ENCODE assay signal across 9 cellular contexts in genomic region chr6:29977425-29977727, GRCh38. TPM values are rescaled to one million over a fixed set of nuclear protein-coding genes. Genes with fewer than 3 reads are reported as not detected.
A peak's percentile ranks its signal among the peaks of the same experiment; 100 is the strongest.
DNase-seq lines count a peak whose midpoint lies in the region; ATAC-seq, FAIRE-seq and TF ChIP-seq lines count a peak whose summit lies in the region.
"Had no signal": no experiment of that assay in that cellular context is flagged by ENCODE, and none has a peak within 500 bp of the region (broad histone marks: within the 10 kb centered on the region; RNA-seq: fewer than 3 reads in every experiment).

No MANE protein-coding gene starts in this region.

- peaks cover 2% of the 10 kb centered on the region for H3K36me3 Mint-ChIP-seq in activated naive CD4-positive, alpha-beta T cell treated with anti-CD3 and anti-CD28 coated beads, Interleukin-2, amount 10 ng/mL, durations not matched to agents 7 days and 5 days

- peak overlapping the region; percentile 69 for H3K56ac ChIP-seq in mesendoderm (ENCODE audit: low read length)

- no peak for TF ChIP-seq EP300 in transverse colon (IDR thresholded peaks at IDR 0.05; ENCODE audit: low read depth)

- no peak for ATAC-seq in GM19035 (IDR thresholded peaks at IDR 0.05; ENCODE audit: unreplicated experiment)

- no peak overlapping the region for H3K27ac Mint-ChIP-seq in activated naive CD4-positive, alpha-beta T cell treated with anti-CD3 and anti-CD28 coated beads, Interleukin-2, amount 10 ng/mL, durations not matched to agents 7 days and 5 days

- no peaks in the 10 kb centered on the region for H3K9me3 ChIP-seq in transverse colon

- H3K27me3 Mint-ChIP-seq in activated naive CD4-positive, alpha-beta T cell treated with anti-CD3 and anti-CD28 coated beads, Interleukin-2, amount 10 ng/mL, durations not matched to agents 7 days and 5 days = peaks cover 76% of the 10 kb centered on the region

- in situ Hi-C loops in transverse colon (cut with MboI; ENCODE audit: low pct_ligation_motif_present in 1 of 4, low pct_unique_long_range_greater_than_20kb in 1 of 4, low sequenced_read_pairs in 3 of 4) = no loop called here

- no peak overlapping the region for H3K18ac ChIP-seq in mesendoderm (ENCODE audit: low read length)

- no peak overlapping the region for H2BK15ac ChIP-seq in mesendoderm (replicated peaks; ENCODE audit: low read depth)

- TF ChIP-seq CTCF in bronchial epithelial cell (IDR thresholded peaks at IDR 0.05; ENCODE audit: insufficient read depth, low read length, severe bottlenecking) = no peak
- no peak for TF ChIP-seq CTCF in transverse colon (IDR thresholded peaks at IDR 0.05)

- peak overlapping the region; percentile 89 for H3K4me2 ChIP-seq in mesendoderm (ENCODE audit: low read length)

- H3K79me2 ChIP-seq in mesendoderm (ENCODE audit: control insufficient read depth, insufficient read depth, low read length) = no peaks in the 10 kb centered on the region

- H3K4me1 ChIP-seq in mesendoderm (ENCODE audit: control insufficient read depth, low read depth, low read length) (peaks cover 5% of the 10 kb centered on the region), transverse colon (peaks cover 6 to 29% (median 24%) of the 10 kb centered on the region in 4 donors)

- CTCF ChIA-PET in activated naive CD4-positive, alpha-beta T cell treated with anti-CD3 and anti-CD28 coated beads, Interleukin-2, amount 10 ng/mL, durations not matched to agents 7 days and 5 days (lab: Charles Lee) = interaction anchor here (0.9 to 1.8 kb wide), 7 partner anchors 8 to 130 kb away, joined by 3 to 10 read pairs (median 3); no protein-coding TSS in a partner anchor

- no peaks in the 10 kb centered on the region for H3K9me3 Mint-ChIP-seq in activated naive CD4-positive, alpha-beta T cell treated with anti-CD3 and anti-CD28 coated beads, Interleukin-2, amount 10 ng/mL, durations not matched to agents 7 days and 5 days

- no peaks in the 10 kb centered on the region for H3K79me1 ChIP-seq in mesendoderm (ENCODE audit: low read length)

- no peak for TF ChIP-seq POLR2A in transverse colon (IDR thresholded peaks at IDR 0.05)

- peak overlapping the region; percentile 52 for H3K4me3 ChIP-seq in bronchial epithelial cell (ENCODE audit: low read depth, low read length)
- H3K4me3 ChIP-seq in mesendoderm (ENCODE audit: low read length) = no peak overlapping the region
- peak overlapping the region in 3 of 4 donors; percentile 50 to 59 (median 51) for H3K4me3 ChIP-seq in transverse colon

- intact Hi-C loops in transverse colon (cut with DNase I; ENCODE audit: low total_unique reads) = loop anchor here (2.0 to 5.0 kb wide), 2 partner anchors 35 to 90 kb away; partner anchors contain the start of gene HLA-A

- no peak overlapping the region for H3K4ac ChIP-seq in mesendoderm (ENCODE audit: low read depth, low read length)

- no peak overlapping the region for H3K23ac ChIP-seq in mesendoderm (ENCODE audit: low read length)

- H3K36me3 ChIP-seq in bronchial epithelial cell (ENCODE audit: control insufficient read depth, insufficient read depth, low read length) (no peaks in the 10 kb centered on the region), mesendoderm (ENCODE audit: control insufficient read depth, insufficient read depth, low read length) (no peaks in the 10 kb centered on the region), transverse colon (no peaks in the 10 kb centered on the region)

- H3K4me3 Mint-ChIP-seq in activated naive CD4-positive, alpha-beta T cell treated with anti-CD3 and anti-CD28 coated beads, Interleukin-2, amount 10 ng/mL, durations not matched to agents 7 days and 5 days = peak overlapping the region; percentile 69

- DNase-seq in activated naive CD4-positive, alpha-beta T cell treated with anti-CD3 and anti-CD28 coated beads, Interleukin-2, amount 10 ng/mL, durations not matched to agents 7 days and 5 days = no peak
- DNase-seq in activated naive CD4-positive, alpha-beta T cell (lab: John Stamatoyannopoulos, UW) = no peak
- no peak for DNase-seq in bronchial epithelial cell (ENCODE audit: low read depth)
- no peak for DNase-seq in mesendoderm
- no peak for DNase-seq in transverse colon
- no peak for DNase-seq in SW 1271 (lab: John Stamatoyannopoulos, UW)
- no peak for DNase-seq in epidermal melanocyte (ENCODE audit: insufficient read length, low spot score)
- DNase-seq: effector memory CD4-positive, alpha-beta T cell had no signal

- H2BK120ac ChIP-seq in mesendoderm (ENCODE audit: low read depth, low read length) = no peak overlapping the region

- peak overlapping the region; percentile 8 for H3K27ac ChIP-seq in mesendoderm (ENCODE audit: low read depth, low read length)
- H3K27ac ChIP-seq in transverse colon = peak overlapping the region; percentile 83 to 93 (median 92)

- FAIRE-seq in bronchial epithelial cell (lab: Jason Lieb, UNC) = no peak

- peak overlapping the region; percentile 61 for H3K9ac ChIP-seq in mesendoderm (ENCODE audit: low read length)

- H2BK5ac ChIP-seq in mesendoderm (ENCODE audit: low read length) = no peak overlapping the region

- H4K8ac ChIP-seq in mesendoderm (ENCODE audit: low read depth, low read length) = no peak overlapping the region

- WGBS in mesendoderm (ENCODE audit: extremely low coverage, insufficient coverage, low lambda C conversion rate) = no CpG with 5 or more reads among the region's 4 CpGs
- WGBS in transverse colon (ENCODE audit: low coverage in 1 of 2), 2 donors = 53 to 55% methylated on average over 4 of the region's 4 CpGs

- H2AK5ac ChIP-seq in mesendoderm (ENCODE audit: low read length) = no peak overlapping the region

- peaks cover 14% of the 10 kb centered on the region for H3K27me3 ChIP-seq in bronchial epithelial cell (ENCODE audit: control insufficient read depth, insufficient read depth, low read length)
- no peaks in the 10 kb centered on the region for H3K27me3 ChIP-seq in mesendoderm (ENCODE audit: insufficient read depth, low read length, poor library complexity)
- H3K27me3 ChIP-seq in transverse colon = peaks cover 5% of the 10 kb centered on the region

- peaks cover 47% of the 10 kb centered on the region for H3K4me1 Mint-ChIP-seq in activated naive CD4-positive, alpha-beta T cell treated with anti-CD3 and anti-CD28 coated beads, Interleukin-2, amount 10 ng/mL, durations not matched to agents 7 days and 5 days

- no peak overlapping the region for H4K5ac ChIP-seq in mesendoderm (ENCODE audit: low read length)

RNA-seq across cellular contexts. Expression of gene HLA-A, which starts 35.0 kb away (rescaled TPM):
- total RNA-seq in bronchial epithelial cell (268 and 707 TPM in 2 replicates), transverse colon (1,000 to 10,000 TPM in 3 of 4 donors, 100 to 1,000 TPM in 1; 733 to 1,932 (median 1,470) TPM)
- polyA plus RNA-seq in mesendoderm (2013, experiment 1 of 2) = 258 TPM
- polyA plus RNA-seq in mesendoderm (2013, experiment 2 of 2) = 262 TPM
